In genomic region chr1:24149854-24150227, GRCh38 we compare ENCODE assay signal across 9 cellular contexts. TPM values are rescaled to one million over a fixed set of nuclear protein-coding genes. Genes with fewer than 3 reads are reported as not detected.
DNase-seq lines count a peak whose midpoint lies in the region; ATAC-seq lines count a peak whose summit lies in the region.
"Had no signal": no experiment of that assay in that cellular context is flagged by ENCODE, and none has a peak within 500 bp of the region (broad histone marks: within the 10 kb centered on the region; RNA-seq: fewer than 3 reads in every experiment).

No MANE protein-coding gene starts in this region.

- peak overlapping the region; percentile 34 for H3K4me3 Mint-ChIP-seq in activated CD4-positive, alpha-beta T cell treated with anti-CD3 and anti-CD28 coated beads for 36 hours
- H3K4me3 Mint-ChIP-seq in activated T-cell treated with anti-CD3 and anti-CD28 coated beads, Interleukin-2, amount 50 U/mL, for 72 hours = peak overlapping the region; percentile 81 to 85

- H3K27ac Mint-ChIP-seq in activated CD4-positive, alpha-beta T cell treated with anti-CD3 and anti-CD28 coated beads for 36 hours = peak overlapping the region; percentile 35
- H3K27ac Mint-ChIP-seq in activated T-cell treated with anti-CD3 and anti-CD28 coated beads, Interleukin-2, amount 50 U/mL, for 72 hours = no peak overlapping the region

- no peaks in the 10 kb centered on the region for H3K9me3 Mint-ChIP-seq in activated CD4-positive, alpha-beta T cell treated with anti-CD3 and anti-CD28 coated beads for 36 hours (ENCODE audit: low read depth)
- no peaks in the 10 kb centered on the region for H3K9me3 Mint-ChIP-seq in activated T-cell treated with anti-CD3 and anti-CD28 coated beads, Interleukin-2, amount 50 U/mL, for 72 hours

- peaks cover 18% of the 10 kb centered on the region for H3K27me3 Mint-ChIP-seq in activated CD4-positive, alpha-beta T cell treated with anti-CD3 and anti-CD28 coated beads for 36 hours
- H3K27me3 Mint-ChIP-seq in activated T-cell treated with anti-CD3 and anti-CD28 coated beads, Interleukin-2, amount 50 U/mL, for 72 hours (ENCODE audit: low read depth) = peaks cover 37% of the 10 kb centered on the region

- peaks cover 19% of the 10 kb centered on the region for H3K4me1 Mint-ChIP-seq in activated CD4-positive, alpha-beta T cell treated with anti-CD3 and anti-CD28 coated beads for 36 hours
- peaks cover 33% of the 10 kb centered on the region for H3K4me1 Mint-ChIP-seq in activated T-cell treated with anti-CD3 and anti-CD28 coated beads, Interleukin-2, amount 50 U/mL, for 72 hours (ENCODE audit: low read depth)

- intact Hi-C loops in activated CD4-positive, alpha-beta T cell treated with anti-CD3 and anti-CD28 coated beads for 36 hours (cut with DNase I, micrococcal nuclease) = loop anchor here (1.0 to 2.0 kb wide), 7 partner anchors 37 to 242 kb away; partner anchors contain the start of gene IFNLR1 (in 2 of the 2)

- peak; percentile 89 for ATAC-seq in activated CD4-positive, alpha-beta T cell treated with anti-CD3 and anti-CD28 coated beads for 36 hours
- ATAC-seq in activated T-cell treated with anti-CD3 and anti-CD28 coated beads, Interleukin-2, amount 50 U/mL, for 72 hours (replicated peaks in 1 of 2) = peak; percentile 84 to 85
- ATAC-seq in stimulated activated naive CD8-positive, alpha-beta T cell treated with anti-CD3 and anti-CD28 coated beads, Interleukin-15, Interleukin-2, amounts not matched to agents 100 U/mL and 50 U/mL, for 24 hours = peak; percentile 80

- CTCF ChIA-PET in activated CD4-positive, alpha-beta T cell treated with anti-CD3 and anti-CD28 coated beads for 36 hours (lab: Charles Lee) = interaction anchor here (0.5 to 3.3 kb wide), 43 partner anchors 9 to 685 kb away, joined by 3 to 53 read pairs (median 4); partner anchors contain the start of genes IFNLR1, NIPAL3 and STPG1

- peak; percentile 80 for DNase-seq in activated CD4-positive, alpha-beta T cell treated with anti-CD3 and anti-CD28 coated beads for 36 hours
- DNase-seq in activated CD4-positive, alpha-beta T cell treated with anti-CD3 and anti-CD28 coated beads, Interleukin-2, amount 50 U/mL, for 1 hour = no peak
- peak; percentile 57 to 74 for DNase-seq in activated T-cell treated with anti-CD3 and anti-CD28 coated beads, Interleukin-2, amount 50 U/mL, for 72 hours
- DNase-seq in inferior parietal cortex (ENCODE audit: extremely low spot score) = peak; percentile 23
- peak; percentile 57 for DNase-seq in stimulated activated naive CD8-positive, alpha-beta T cell treated with anti-CD3 and anti-CD28 coated beads, Interleukin-15, Interleukin-2, amounts not matched to agents 100 U/mL and 50 U/mL, for 24 hours
- no peak for DNase-seq in GDM1 (lab: John Stamatoyannopoulos, UW)
- DNase-seq in NCI-H524 treated with DMSO at 0.1 percent for 48 hours (lab: John Stamatoyannopoulos, UW) = no peak
- no peak for DNase-seq in NCI-H2029 (lab: John Stamatoyannopoulos, UW)

- POLR2A ChIA-PET in activated CD4-positive, alpha-beta T cell treated with anti-CD3 and anti-CD28 coated beads for 36 hours (lab: Charles Lee) = interaction anchor here (0.6 to 1.9 kb wide), 5 partner anchors 50 to 242 kb away, joined by 3 to 11 read pairs (median 4); partner anchors contain the start of gene SRSF10

- no peaks in the 10 kb centered on the region for H3K36me3 Mint-ChIP-seq in activated CD4-positive, alpha-beta T cell treated with anti-CD3 and anti-CD28 coated beads for 36 hours (ENCODE audit: low read depth)
- no peaks in the 10 kb centered on the region for H3K36me3 Mint-ChIP-seq in activated T-cell treated with anti-CD3 and anti-CD28 coated beads, Interleukin-2, amount 50 U/mL, for 72 hours (ENCODE audit: insufficient read depth in 2 of 2)

RNA-seq across cellular contexts. Expression of gene IL22RA1, which starts 6.9 kb away (rescaled TPM):
- total RNA-seq in activated CD4-positive, alpha-beta T cell treated with anti-CD3 and anti-CD28 coated beads for 36 hours = not detected
- total RNA-seq in activated T-cell treated with anti-CD3 and anti-CD28 coated beads, Interleukin-2, amount 50 U/mL, for 72 hours = not detected
- total RNA-seq: T-helper 1 cell treated with Interleukin-12 subunit alpha and Interleukin-12 subunit beta and Interleukin-4 antibody, amounts not matched to agents 30 ng/mL and 1 ng/mL, for 36 hours had no signal

RNA-seq across cellular contexts. Expression of gene IFNLR1, which starts 37.2 kb away (rescaled TPM):
- total RNA-seq in activated CD4-positive, alpha-beta T cell treated with anti-CD3 and anti-CD28 coated beads for 36 hours = 1 to 10 TPM; 6.6 to 7.4 TPM
- total RNA-seq in activated T-cell treated with anti-CD3 and anti-CD28 coated beads, Interleukin-2, amount 50 U/mL, for 72 hours = 10 to 100 TPM; 11.8 to 19.2 TPM

RNA-seq across cellular contexts. Expression of gene MYOM3, which starts 37.9 kb away (rescaled TPM):
- total RNA-seq in activated CD4-positive, alpha-beta T cell treated with anti-CD3 and anti-CD28 coated beads for 36 hours = not detected
- not detected for total RNA-seq in activated T-cell treated with anti-CD3 and anti-CD28 coated beads, Interleukin-2, amount 50 U/mL, for 72 hours
- total RNA-seq: T-helper 1 cell treated with Interleukin-12 subunit alpha and Interleukin-12 subunit beta and Interleukin-4 antibody, amounts not matched to agents 30 ng/mL and 1 ng/mL, for 36 hours had no signal

Comparison
In these comparisons a context has a peak if more than half of its experiments do, and no peak if none do; other contexts are left out.
1. DNase-seq: peak in activated CD4-positive, alpha-beta T cell treated with anti-CD3 and anti-CD28 coated beads for 36 hours (single experiment), activated T-cell treated with anti-CD3 and anti-CD28 coated beads, Interleukin-2, amount 50 U/mL, for 72 hours (2 of 2), inferior parietal cortex (single experiment) and stimulated activated naive CD8-positive, alpha-beta T cell treated with anti-CD3 and anti-CD28 coated beads, Interleukin-15, Interleukin-2, amounts not matched to agents 100 U/mL and 50 U/mL, for 24 hours (single experiment); none in activated CD4-positive, alpha-beta T cell treated with anti-CD3 and anti-CD28 coated beads, Interleukin-2, amount 50 U/mL, for 1 hour (single experiment), GDM1 (single experiment), NCI-H524 treated with DMSO at 0.1 percent for 48 hours (single experiment) and NCI-H2029 (single experiment).
2. Peak in every context shown above with its lines, with median percentiles within 50 percentile points of each other: ATAC-seq.